ENCODE assay signal across 18 cellular contexts in the genomic region with DNA sequence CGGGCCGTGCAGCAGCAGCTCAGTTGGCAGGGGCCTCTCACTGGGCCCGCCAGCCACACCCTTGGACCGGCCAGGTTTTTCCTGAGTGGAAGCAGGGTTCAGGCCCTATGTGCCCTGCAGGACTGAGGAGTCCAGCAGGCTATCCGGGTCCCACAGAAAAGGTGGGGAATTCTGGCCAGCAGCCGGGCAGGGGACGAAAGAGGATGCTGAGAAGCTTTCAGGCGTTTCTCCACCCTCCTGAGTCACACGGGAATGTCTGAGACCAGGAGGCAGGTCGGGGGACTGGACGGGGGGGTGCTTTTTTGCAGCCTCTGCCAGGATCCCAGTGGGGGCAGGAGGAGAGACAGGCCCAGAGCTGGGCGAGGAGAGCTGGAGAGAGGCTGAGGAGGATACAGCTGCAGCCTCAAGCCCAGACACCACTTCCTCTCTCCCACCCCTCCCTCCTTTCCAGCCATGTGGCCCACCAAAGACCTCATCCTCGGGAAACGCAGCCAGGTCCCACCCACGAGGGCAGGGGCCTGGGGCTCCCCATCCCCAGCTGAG.
A peak's percentile ranks its signal among the peaks of the same experiment; 100 is the strongest.
DNase-seq lines count a peak whose midpoint lies in the region; TF ChIP-seq lines count a peak whose summit lies in the region.
"Had no signal": no experiment of that assay in that cellular context is flagged by ENCODE, and none has a peak within 500 bp of the region (broad histone marks: within the 10 kb centered on the region; RNA-seq: fewer than 3 reads in every experiment).

No MANE protein-coding gene starts in this region.

- H3K4me3 ChIP-seq in smooth muscle cell, result no peak overlapping the region
- H3K4me3 ChIP-seq: HAP-1, hepatocyte, left ventricle myocardium inferior, Peyer's patch had no signal

- H3K27ac ChIP-seq in smooth muscle cell (ENCODE audit: low read depth), result peak overlapping the region; percentile 35
- H3K27ac ChIP-seq: hepatocyte, left ventricle myocardium inferior, VCaP had no signal

- DNase-seq in GDM1 (lab: John Stamatoyannopoulos, UW), result peak; percentile 35
- DNase-seq in astrocyte of the hippocampus (ENCODE audit: low read depth, low spot score), result peak; percentile 63
- peak; percentile 68 for DNase-seq in glomerular visceral epithelial cell (ENCODE audit: extremely low spot score)
- no peak for DNase-seq in smooth muscle cell (lab: John Stamatoyannopoulos, UW; ENCODE audit: unreplicated experiment)
- no peak for DNase-seq in stimulated activated CD4-positive, alpha-beta T cell treated with anti-CD3 and anti-CD28 coated beads, Interleukin-4, amount 100 ng/mL, for 4 hours
- DNase-seq in NCI-H748 treated with DMSO at 0.1 percent for 48 hours (lab: John Stamatoyannopoulos, UW), result no peak
- DNase-seq in activated T-cell treated with anti-CD3 and anti-CD28 coated beads, Interleukin-2, amount 50 U/mL, for 48 hours, result no peak
- no peak for DNase-seq in NCI-H146 (lab: John Stamatoyannopoulos, UW)
- DNase-seq: activated naive CD4-positive, alpha-beta T cell; Calu3; KBM-7; left ventricle myocardium inferior; NCI-H1417 treated with DMSO at 0.1 percent for 48 hours; nephron progenitor cell; Peyer's patch had no signal

- H2AFZ ChIP-seq in smooth muscle cell (ENCODE audit: low read depth), result no peak overlapping the region
- H2AFZ ChIP-seq: hepatocyte had no signal

- H3F3A ChIP-seq in smooth muscle cell (ENCODE audit: low read depth), result peaks cover 18% of the 10 kb centered on the region

- no peaks in the 10 kb centered on the region for H3K79me2 ChIP-seq in smooth muscle cell (ENCODE audit: low read depth)
- H3K79me2 ChIP-seq: hepatocyte had no signal

- TF ChIP-seq CTCF in smooth muscle cell (IDR thresholded peaks at IDR 0.05; ENCODE audit: borderline replicate concordance, insufficient read depth, poor library complexity, severe bottlenecking), result no peak

- peaks cover 16% of the 10 kb centered on the region for H3K4me1 ChIP-seq in smooth muscle cell (ENCODE audit: low read depth)
- H3K4me1 ChIP-seq: HAP-1 had no signal

- 36% methylated on average over 15 of the region's 15 CpGs for WGBS in smooth muscle cell (ENCODE audit: low lambda C conversion rate)

- H3K9me3 ChIP-seq in smooth muscle cell (replicated peaks; ENCODE audit: low read depth), result no peaks in the 10 kb centered on the region
- H3K9me3 ChIP-seq: HAP-1, Peyer's patch had no signal

- no peaks in the 10 kb centered on the region for H3K27me3 ChIP-seq in smooth muscle cell (ENCODE audit: low read depth)
- H3K27me3 ChIP-seq: hepatocyte, Peyer's patch had no signal

- no peak overlapping the region for H3K9ac ChIP-seq in smooth muscle cell (ENCODE audit: low read depth)

- H3K4me2 ChIP-seq in smooth muscle cell, result no peak overlapping the region
- H3K4me2 ChIP-seq: hepatocyte had no signal

- H4K20me1 ChIP-seq in smooth muscle cell (ENCODE audit: low read depth), result no peaks in the 10 kb centered on the region

- no peaks in the 10 kb centered on the region for H3K36me3 ChIP-seq in smooth muscle cell (ENCODE audit: low read depth)
- H3K36me3 ChIP-seq: HAP-1, left ventricle myocardium inferior, Peyer's patch had no signal

Comparison
In these comparisons a context has a peak if more than half of its experiments do, and no peak if none do; other contexts are left out.
1. DNase-seq: peak in GDM1 (single experiment), astrocyte of the hippocampus (single experiment) and glomerular visceral epithelial cell (single experiment); none in smooth muscle cell (single experiment), stimulated activated CD4-positive, alpha-beta T cell treated with anti-CD3 and anti-CD28 coated beads, Interleukin-4, amount 100 ng/mL, for 4 hours (0 of 2), NCI-H748 treated with DMSO at 0.1 percent for 48 hours (single experiment), activated T-cell treated with anti-CD3 and anti-CD28 coated beads, Interleukin-2, amount 50 U/mL, for 48 hours (0 of 2) and NCI-H146 (single experiment).